11 cellular contexts compared by ENCODE assay signal in the genomic region with DNA sequence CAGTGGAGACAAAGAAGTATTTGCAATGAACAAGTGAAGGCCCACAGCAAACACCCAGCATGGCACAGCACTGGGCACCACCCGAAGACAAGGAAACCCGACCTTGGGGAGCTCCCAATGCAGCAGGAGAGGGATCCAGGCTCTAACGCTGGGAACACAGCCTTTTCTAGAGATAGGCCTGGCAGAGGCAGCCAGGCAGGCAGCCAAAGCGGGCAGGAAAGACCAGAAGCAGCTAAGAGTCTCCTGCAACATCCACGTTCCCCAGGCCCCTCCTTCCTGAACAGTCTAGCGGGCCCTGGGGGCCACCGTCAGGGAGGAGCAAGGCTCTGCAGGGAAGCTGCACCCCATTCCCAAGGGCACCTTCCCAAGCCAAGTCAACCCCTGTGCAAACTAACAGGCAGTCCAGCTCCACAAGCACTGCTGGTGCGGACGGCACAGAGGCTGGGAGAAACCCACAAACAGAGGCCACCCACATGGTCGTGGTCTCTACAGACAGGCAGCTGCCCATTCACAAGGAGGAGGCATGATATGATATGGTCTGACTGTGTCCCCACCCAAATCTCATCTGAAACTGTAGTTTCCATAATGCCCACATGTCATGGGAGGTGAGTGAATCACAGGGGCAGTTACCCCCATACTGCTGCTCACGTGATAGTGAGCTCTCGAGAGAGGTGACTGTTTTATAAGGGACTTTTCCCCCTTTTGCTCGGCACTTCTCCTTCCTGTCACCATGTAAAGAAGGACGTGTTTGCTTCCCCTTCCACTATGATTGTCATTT.
DNase-seq lines count a peak whose midpoint lies in the region; ATAC-seq and TF ChIP-seq lines count a peak whose summit lies in the region.
"Had no signal": no experiment of that assay in that cellular context is flagged by ENCODE, and none has a peak within 500 bp of the region (broad histone marks: within the 10 kb centered on the region; RNA-seq: fewer than 3 reads in every experiment).

No MANE protein-coding gene starts in this region.

- no peak overlapping the region for H3K27ac ChIP-seq in right lobe of liver

- H3K27ac Mint-ChIP-seq in activated naive CD8-positive, alpha-beta T cell treated with anti-CD3 and anti-CD28 coated beads, Interleukin-2, amount 50 U/mL, for 24 hours = no peak overlapping the region
- no peak overlapping the region for H3K27ac Mint-ChIP-seq in activated naive CD8-positive, alpha-beta T cell treated with anti-CD3 and anti-CD28 coated beads for 36 hours
- peak overlapping the region; percentile 73 for H3K27ac Mint-ChIP-seq in type B pancreatic cell
- no peak overlapping the region for H3K27ac Mint-ChIP-seq in T-helper 17 cell

- H3K9me3 Mint-ChIP-seq in activated naive CD8-positive, alpha-beta T cell treated with anti-CD3 and anti-CD28 coated beads, Interleukin-2, amount 50 U/mL, for 24 hours = no peaks in the 10 kb centered on the region
- H3K9me3 Mint-ChIP-seq in activated naive CD8-positive, alpha-beta T cell treated with anti-CD3 and anti-CD28 coated beads for 36 hours = peaks cover 1% of the 10 kb centered on the region
- no peaks in the 10 kb centered on the region for H3K9me3 Mint-ChIP-seq in type B pancreatic cell
- H3K9me3 Mint-ChIP-seq: activated naive CD4-positive, alpha-beta T cell treated with anti-CD3 and anti-CD28 coated beads, Interleukin-2, amount 50 U/mL, for 72 hours; T-helper 2 cell treated with Interferon-gamma antibody and Interleukin-4, amounts not matched to agents 5 μg/mL and 100 μg/mL, for 36 hours had no signal

- H3K4me3 ChIP-seq in right lobe of liver = no peak overlapping the region

- H3K9me3 ChIP-seq in right lobe of liver (no peaks in the 10 kb centered on the region), T-helper 17 cell (ENCODE audit: control insufficient read depth, low read length, poor library complexity, severe bottlenecking) (no peaks in the 10 kb centered on the region)

- no peak overlapping the region for H3K4me3 Mint-ChIP-seq in activated naive CD8-positive, alpha-beta T cell treated with anti-CD3 and anti-CD28 coated beads, Interleukin-2, amount 50 U/mL, for 24 hours
- no peak overlapping the region for H3K4me3 Mint-ChIP-seq in activated naive CD8-positive, alpha-beta T cell treated with anti-CD3 and anti-CD28 coated beads for 36 hours
- H3K4me3 Mint-ChIP-seq in type B pancreatic cell (no peak overlapping the region), T-helper 17 cell (no peak overlapping the region)
- H3K4me3 Mint-ChIP-seq: T-helper 2 cell treated with Interferon-gamma antibody and Interleukin-4, amounts not matched to agents 5 μg/mL and 100 μg/mL, for 36 hours had no signal

- TF ChIP-seq POLR2A in right lobe of liver (IDR thresholded peaks at IDR 0.05) = no peak

- DNase-seq in activated naive CD8-positive, alpha-beta T cell treated with anti-CD3 and anti-CD28 coated beads, Interleukin-2, amount 50 U/mL, for 24 hours = no peak
- DNase-seq in activated naive CD8-positive, alpha-beta T cell treated with anti-CD3 and anti-CD28 coated beads for 36 hours = no peak
- DNase-seq in cerebellum (ENCODE audit: low spot score) = peak; percentile 46
- DNase-seq in right lobe of liver = peak in 1 of 3 donors; percentile 42
- no peak for DNase-seq in type B pancreatic cell (ENCODE audit: extremely low spot score, unreplicated experiment)
- no peak for DNase-seq in T-helper 17 cell
- no peak for DNase-seq in NCI-H748 (lab: John Stamatoyannopoulos, UW; ENCODE audit: unreplicated experiment)
- no peak for DNase-seq in NCI-H526 (lab: John Stamatoyannopoulos, UW)
- DNase-seq: MM.1S had no signal

- H3K4me1 ChIP-seq in right lobe of liver = no peaks in the 10 kb centered on the region

- ATAC-seq in activated naive CD8-positive, alpha-beta T cell treated with anti-CD3 and anti-CD28 coated beads, Interleukin-2, amount 50 U/mL, for 24 hours = peak; percentile 55
- ATAC-seq in right lobe of liver = peak; percentile 43 to 62 (median 54)
- no peak for ATAC-seq in T-helper 17 cell

- no peaks in the 10 kb centered on the region for H3K36me3 ChIP-seq in right lobe of liver

- intact Hi-C loops in right lobe of liver (cut with DNase I) = no loop called here

- peaks cover 16% of the 10 kb centered on the region for H3K36me3 Mint-ChIP-seq in activated naive CD8-positive, alpha-beta T cell treated with anti-CD3 and anti-CD28 coated beads, Interleukin-2, amount 50 U/mL, for 24 hours (ENCODE audit: low read depth)
- H3K36me3 Mint-ChIP-seq in activated naive CD8-positive, alpha-beta T cell treated with anti-CD3 and anti-CD28 coated beads for 36 hours = peaks cover 20% of the 10 kb centered on the region
- H3K36me3 Mint-ChIP-seq in type B pancreatic cell (peaks cover 9% of the 10 kb centered on the region), T-helper 17 cell (ENCODE audit: low read depth) (peaks cover 4% of the 10 kb centered on the region)

- H3K27me3 Mint-ChIP-seq in activated naive CD8-positive, alpha-beta T cell treated with anti-CD3 and anti-CD28 coated beads, Interleukin-2, amount 50 U/mL, for 24 hours = no peaks in the 10 kb centered on the region
- H3K27me3 Mint-ChIP-seq in activated naive CD8-positive, alpha-beta T cell treated with anti-CD3 and anti-CD28 coated beads for 36 hours = no peaks in the 10 kb centered on the region
- no peaks in the 10 kb centered on the region for H3K27me3 Mint-ChIP-seq in type B pancreatic cell
- H3K27me3 Mint-ChIP-seq in T-helper 17 cell = no peaks in the 10 kb centered on the region

- peaks cover 46% of the 10 kb centered on the region for H3K4me1 Mint-ChIP-seq in activated naive CD8-positive, alpha-beta T cell treated with anti-CD3 and anti-CD28 coated beads, Interleukin-2, amount 50 U/mL, for 24 hours
- H3K4me1 Mint-ChIP-seq in activated naive CD8-positive, alpha-beta T cell treated with anti-CD3 and anti-CD28 coated beads for 36 hours = peaks cover 33% of the 10 kb centered on the region
- H3K4me1 Mint-ChIP-seq in type B pancreatic cell (ENCODE audit: unreplicated experiment) (peaks cover 3% of the 10 kb centered on the region), T-helper 17 cell (peaks cover 26% of the 10 kb centered on the region)

- WGBS in right lobe of liver (ENCODE audit: insufficient coverage, low coverage, low lambda C conversion rate, missing lambda C conversion rate) = 27% methylated on average over 4 of the region's 14 CpGs

- no peak for TF ChIP-seq CTCF in right lobe of liver (IDR thresholded peaks at IDR 0.05)
- TF ChIP-seq CTCF in type B pancreatic cell (conservative IDR thresholded peaks at IDR 0.05) = no peak

- H3K27me3 ChIP-seq in right lobe of liver = no peaks in the 10 kb centered on the region
